ENCODE assay signal across 20 cellular contexts in genomic region chr14:22793976-22794375, GRCh38. TPM values are rescaled to one million over a fixed set of nuclear protein-coding genes. Genes with fewer than 3 reads are reported as not detected.
DNase-seq lines count a peak whose midpoint lies in the region; ATAC-seq, FAIRE-seq and TF ChIP-seq lines count a peak whose summit lies in the region.
"Had no signal": no experiment of that assay in that cellular context is flagged by ENCODE, and none has a peak within 500 bp of the region (broad histone marks: within the 10 kb centered on the region; RNA-seq: fewer than 3 reads in every experiment).

No MANE protein-coding gene starts in this region.

- no peak overlapping the region for H2BK12ac ChIP-seq in mesenchymal stem cell (ENCODE audit: low read length in 2 of 2)

- no peak for ATAC-seq in stimulated activated naive B cell treated with anti-CD40 and anti-IgM and Interleukin-4, amounts not matched to agents 10 μg/mL and 1 μg/mL and 100 μg/mL, for 72 hours (replicated peaks)
- ATAC-seq in natural killer cell, result no peak
- ATAC-seq: Panc1 had no signal

- H2AK5ac ChIP-seq in mesenchymal stem cell (ENCODE audit: low read length, severe bottlenecking), result no peak overlapping the region

- no peak overlapping the region for H2BK120ac ChIP-seq in mesenchymal stem cell (ENCODE audit: low read depth, low read length)

- H3K4me3 ChIP-seq in astrocyte (ENCODE audit: insufficient read depth, low read depth, low read length), result no peak overlapping the region
- no peak overlapping the region for H3K4me3 ChIP-seq in mesenchymal stem cell (ENCODE audit: insufficient read depth in 1 of 2, low read depth in 1 of 2, low read length in 2 of 2)
- H3K4me3 ChIP-seq: SJSA1 had no signal

- H3K4ac ChIP-seq in mesenchymal stem cell (ENCODE audit: low read depth in 1 of 2, low read length in 2 of 2), result no peak overlapping the region

- no peak overlapping the region for H3K18ac ChIP-seq in mesenchymal stem cell (ENCODE audit: low read depth in 1 of 2, low read length in 2 of 2)

- WGBS in mesenchymal stem cell, result 76% methylated on average over 5 of the region's 5 CpGs

- FAIRE-seq in astrocyte (lab: Jason Lieb, UNC), result no peak
- FAIRE-seq: H1 had no signal

- no peaks in the 10 kb centered on the region for H3K9me3 Mint-ChIP-seq in activated naive CD4-positive, alpha-beta T cell treated with anti-CD3 and anti-CD28 coated beads, Interleukin-2, amount 50 U/mL, for 24 hours
- H3K9me3 Mint-ChIP-seq in astrocyte (ENCODE audit: unreplicated experiment) (peaks cover 4% of the 10 kb centered on the region), natural killer cell (no peaks in the 10 kb centered on the region)
- peaks cover 0 to 2% of the 10 kb centered on the region in 2 donors for H3K9me3 Mint-ChIP-seq in stimulated activated naive B cell treated with anti-CD40 and anti-IgM and Interleukin-4, amounts not matched to agents 10 μg/mL and 1 μg/mL and 100 μg/mL, for 72 hours
- H3K9me3 Mint-ChIP-seq: CD4-positive, CD25-positive, alpha-beta regulatory T cell had no signal

- H3K27me3 Mint-ChIP-seq in activated naive CD4-positive, alpha-beta T cell treated with anti-CD3 and anti-CD28 coated beads, Interleukin-2, amount 50 U/mL, for 24 hours, result peaks cover 1% of the 10 kb centered on the region
- H3K27me3 Mint-ChIP-seq in astrocyte (ENCODE audit: low read depth, unreplicated experiment), result no peaks in the 10 kb centered on the region
- no peaks in the 10 kb centered on the region for H3K27me3 Mint-ChIP-seq in stimulated activated naive B cell treated with anti-CD40 and anti-IgM and Interleukin-4, amounts not matched to agents 10 μg/mL and 1 μg/mL and 100 μg/mL, for 72 hours
- H3K27me3 Mint-ChIP-seq in natural killer cell (ENCODE audit: low read depth in 2 of 2), result peaks cover 17 to 29% of the 10 kb centered on the region in 2 donors

- H3K27ac Mint-ChIP-seq in activated naive CD4-positive, alpha-beta T cell treated with anti-CD3 and anti-CD28 coated beads, Interleukin-2, amount 50 U/mL, for 24 hours, result peak overlapping the region; percentile 55
- peak overlapping the region; percentile 8 for H3K27ac Mint-ChIP-seq in astrocyte (ENCODE audit: unreplicated experiment)
- peak overlapping the region; percentile 94 for H3K27ac Mint-ChIP-seq in stimulated activated naive B cell treated with anti-CD40 and anti-IgM and Interleukin-4, amounts not matched to agents 10 μg/mL and 1 μg/mL and 100 μg/mL, for 72 hours
- no peak overlapping the region for H3K27ac Mint-ChIP-seq in natural killer cell
- H3K27ac Mint-ChIP-seq: CD4-positive, CD25-positive, alpha-beta regulatory T cell had no signal

- no peaks in the 10 kb centered on the region for H3K79me2 ChIP-seq in astrocyte (ENCODE audit: insufficient read depth, low read length)

- H3K4me1 ChIP-seq in astrocyte (ENCODE audit: insufficient read depth, low read length) (no peaks in the 10 kb centered on the region), mesenchymal stem cell (ENCODE audit: control insufficient read depth, insufficient read depth, low read depth, low read length) (peaks cover 4% of the 10 kb centered on the region)
- H3K4me1 ChIP-seq: SJSA1 had no signal

- H2AFZ ChIP-seq in astrocyte (ENCODE audit: low read depth, low read length) (no peak overlapping the region), mesenchymal stem cell (ENCODE audit: low read depth, low read length) (no peak overlapping the region)

- H3K36me3 ChIP-seq in astrocyte (ENCODE audit: insufficient read depth, low read length) (no peaks in the 10 kb centered on the region), mesenchymal stem cell (ENCODE audit: control insufficient read depth in 1 of 2, insufficient read depth in 2 of 2, low read depth in 1 of 2, low read length in 2 of 2) (no peaks in the 10 kb centered on the region)
- H3K36me3 ChIP-seq: SJSA1 had no signal

- H4K20me1 ChIP-seq in astrocyte (ENCODE audit: insufficient read depth, low read length), result no peaks in the 10 kb centered on the region

- H3K4me1 Mint-ChIP-seq in activated naive CD4-positive, alpha-beta T cell treated with anti-CD3 and anti-CD28 coated beads, Interleukin-2, amount 50 U/mL, for 24 hours, result no peaks in the 10 kb centered on the region
- H3K4me1 Mint-ChIP-seq in astrocyte (ENCODE audit: low read depth, unreplicated experiment), result peaks cover 26% of the 10 kb centered on the region
- peaks cover 57 to 78% of the 10 kb centered on the region in 2 donors for H3K4me1 Mint-ChIP-seq in stimulated activated naive B cell treated with anti-CD40 and anti-IgM and Interleukin-4, amounts not matched to agents 10 μg/mL and 1 μg/mL and 100 μg/mL, for 72 hours
- no peaks in the 10 kb centered on the region for H3K4me1 Mint-ChIP-seq in natural killer cell
- H3K4me1 Mint-ChIP-seq: CD4-positive, CD25-positive, alpha-beta regulatory T cell had no signal

- TF ChIP-seq CTCF in astrocyte (IDR thresholded peaks at IDR 0.05; ENCODE audit: insufficient read depth, low read depth, low read length), result no peak
- TF ChIP-seq CTCF in natural killer cell (IDR thresholded peaks at IDR 0.05), result no peak

- no peaks in the 10 kb centered on the region for H3K36me3 Mint-ChIP-seq in activated naive CD4-positive, alpha-beta T cell treated with anti-CD3 and anti-CD28 coated beads, Interleukin-2, amount 50 U/mL, for 24 hours
- H3K36me3 Mint-ChIP-seq in astrocyte (ENCODE audit: low read depth, unreplicated experiment) (peaks cover 11% of the 10 kb centered on the region), natural killer cell (no peaks in the 10 kb centered on the region)
- peaks cover 5 to 7% of the 10 kb centered on the region in 2 donors for H3K36me3 Mint-ChIP-seq in stimulated activated naive B cell treated with anti-CD40 and anti-IgM and Interleukin-4, amounts not matched to agents 10 μg/mL and 1 μg/mL and 100 μg/mL, for 72 hours
- H3K36me3 Mint-ChIP-seq: CD4-positive, CD25-positive, alpha-beta regulatory T cell had no signal

- no peak overlapping the region for H3K23ac ChIP-seq in mesenchymal stem cell (ENCODE audit: low read length in 2 of 2)

- no peak overlapping the region for H3K14ac ChIP-seq in mesenchymal stem cell (ENCODE audit: low read length in 2 of 2)

- H2BK15ac ChIP-seq in mesenchymal stem cell (ENCODE audit: low read depth, poor library complexity, severe bottlenecking), result no peak overlapping the region

- H4K91ac ChIP-seq in mesenchymal stem cell (ENCODE audit: low read length), result no peak overlapping the region

- H2BK5ac ChIP-seq in mesenchymal stem cell (ENCODE audit: low read depth, low read length, poor library complexity, severe bottlenecking), result no peak overlapping the region

- no peak overlapping the region for H3K9ac ChIP-seq in astrocyte (ENCODE audit: low read length)
- no peak overlapping the region for H3K9ac ChIP-seq in mesenchymal stem cell (ENCODE audit: low read length)

- H3K9me3 ChIP-seq in astrocyte (ENCODE audit: insufficient read depth, low read depth, low read length), result no peaks in the 10 kb centered on the region
- no peaks in the 10 kb centered on the region for H3K9me3 ChIP-seq in mesenchymal stem cell (ENCODE audit: control insufficient read depth, low read length)
- H3K9me3 ChIP-seq: SJSA1 had no signal

- no peaks in the 10 kb centered on the region for H3K79me1 ChIP-seq in mesenchymal stem cell (replicated peaks; ENCODE audit: low read length, poor library complexity, severe bottlenecking)

- no peak overlapping the region for H3K4me2 ChIP-seq in astrocyte (ENCODE audit: low read length)
- H3K4me2 ChIP-seq in mesenchymal stem cell (ENCODE audit: low read length, poor library complexity, severe bottlenecking), result no peak overlapping the region

- H3K27ac ChIP-seq in astrocyte (ENCODE audit: low read depth, low read length) (no peak overlapping the region), mesenchymal stem cell (ENCODE audit: low read length, poor library complexity, severe bottlenecking) (no peak overlapping the region)
- H3K27ac ChIP-seq: 22Rv1, SJSA1 had no signal

- H3K27me3 ChIP-seq in astrocyte (ENCODE audit: insufficient read depth, low read length) (peaks cover 23% of the 10 kb centered on the region), mesenchymal stem cell (ENCODE audit: control insufficient read depth in 1 of 2, insufficient read depth in 1 of 2, low read length in 2 of 2) (peaks cover 10 to 19% of the 10 kb centered on the region in 2 experiments)
- H3K27me3 ChIP-seq: SJSA1 had no signal

- intact Hi-C loops in natural killer cell (cut with micrococcal nuclease), result no loop called here

- no peak for DNase-seq in activated naive CD4-positive, alpha-beta T cell treated with Interleukin-2 at 50 U/mL for 16 hours
- no peak for DNase-seq in astrocyte (ENCODE audit: low read depth)
- DNase-seq in kidney tubule cell (ENCODE audit: low spot score), result peak; percentile 73
- no peak for DNase-seq in stimulated activated naive B cell treated with anti-CD40 and anti-IgM and Interleukin-4, amounts not matched to agents 10 μg/mL and 1 μg/mL and 100 μg/mL, for 72 hours
- no peak for DNase-seq in natural killer cell
- no peak for DNase-seq in DMS114 treated with DMSO at 0.1 percent for 48 hours (lab: John Stamatoyannopoulos, UW; ENCODE audit: unreplicated experiment)
- no peak for DNase-seq in mesenchymal stem cell
- DNase-seq: AML-193; CD4-positive, CD25-positive, alpha-beta regulatory T cell; COR-L47; EL; NCI-H1417 treated with DMSO at 0.1 percent for 48 hours; NCI-H1930; NCI-H345; NCI-H524 treated with DMSO at 0.1 percent for 48 hours had no signal

- H4K8ac ChIP-seq in mesenchymal stem cell (ENCODE audit: low read length), result no peak overlapping the region

- H3K4me3 Mint-ChIP-seq in activated naive CD4-positive, alpha-beta T cell treated with anti-CD3 and anti-CD28 coated beads, Interleukin-2, amount 50 U/mL, for 24 hours, result no peak overlapping the region
- H3K4me3 Mint-ChIP-seq in astrocyte (ENCODE audit: unreplicated experiment), result no peak overlapping the region
- no peak overlapping the region for H3K4me3 Mint-ChIP-seq in stimulated activated naive B cell treated with anti-CD40 and anti-IgM and Interleukin-4, amounts not matched to agents 10 μg/mL and 1 μg/mL and 100 μg/mL, for 72 hours
- no peak overlapping the region for H3K4me3 Mint-ChIP-seq in natural killer cell
- H3K4me3 Mint-ChIP-seq: CD4-positive, CD25-positive, alpha-beta regulatory T cell had no signal

RNA-seq across cellular contexts. Expression of gene SLC7A7, which starts 21.3 kb away (rescaled TPM):
- total RNA-seq in astrocyte (13.3 and 14.3 TPM in 2 replicates), natural killer cell (10 to 100 TPM in 1 of 3 donors, 1 to 10 TPM in 2; 4.3 to 16.8 (median 9.6) TPM)
- polyA plus RNA-seq in mesenchymal stem cell (2013, experiment 1 of 2), result 6.4 TPM
- polyA plus RNA-seq in mesenchymal stem cell (2013, experiment 2 of 2), result 6.5 TPM
- total RNA-seq: CD4-positive, CD25-positive, alpha-beta regulatory T cell had no signal

RNA-seq across cellular contexts. Expression of gene OXA1L, which starts 27.5 kb away (rescaled TPM):
- total RNA-seq in astrocyte, result 81.2 and 82.8 TPM in 2 replicates
- total RNA-seq in natural killer cell, result 100 to 1,000 TPM; 121 to 143 (median 125) TPM
- polyA plus RNA-seq in mesenchymal stem cell (2013, experiment 1 of 2), result 171 TPM
- polyA plus RNA-seq in mesenchymal stem cell (2013, experiment 2 of 2), result 167 TPM

RNA-seq across cellular contexts. Expression of gene MRPL52, which starts 35.7 kb away (rescaled TPM):
- 169 and 182 TPM in 2 replicates for total RNA-seq in astrocyte
- 10 to 100 TPM; 40.5 to 42.0 (median 41.6) TPM for total RNA-seq in natural killer cell
- 219 TPM for polyA plus RNA-seq in mesenchymal stem cell (2013, experiment 1 of 2)
- polyA plus RNA-seq in mesenchymal stem cell (2013, experiment 2 of 2), result 222 TPM

RNA-seq across cellular contexts. Expression of gene MMP14, which starts 42.4 kb away (rescaled TPM):
- 911 and 1,063 TPM in 2 replicates for total RNA-seq in astrocyte
- 1 to 10 TPM; 1.2 to 1.7 (median 1.4) TPM for total RNA-seq in natural killer cell
- polyA plus RNA-seq in mesenchymal stem cell (2013, experiment 1 of 2), result 1,343 TPM
- 1,238 TPM for polyA plus RNA-seq in mesenchymal stem cell (2013, experiment 2 of 2)
- polyA plus RNA-seq: CD4-positive, CD25-positive, alpha-beta regulatory T cell had no signal

Comparison
In these comparisons a context has a peak if more than half of its experiments do, and no peak if none do; other contexts are left out.
1. H3K27ac Mint-ChIP-seq: peak in activated naive CD4-positive, alpha-beta T cell treated with anti-CD3 and anti-CD28 coated beads, Interleukin-2, amount 50 U/mL, for 24 hours (single experiment), astrocyte (single experiment) and stimulated activated naive B cell treated with anti-CD40 and anti-IgM and Interleukin-4, amounts not matched to agents 10 μg/mL and 1 μg/mL and 100 μg/mL, for 72 hours (single experiment); none in natural killer cell (0 of 2).